ENCODE assay signal across 10 cellular contexts in genomic region chr13:30466841-30467252, GRCh38. TPM values are rescaled to one million over a fixed set of nuclear protein-coding genes. Genes with fewer than 3 reads are reported as not detected.
DNase-seq lines count a peak whose midpoint lies in the region; ATAC-seq and TF ChIP-seq lines count a peak whose summit lies in the region.
"Had no signal": no experiment of that assay in that cellular context is flagged by ENCODE, and none has a peak within 500 bp of the region (broad histone marks: within the 10 kb centered on the region; RNA-seq: fewer than 3 reads in every experiment).

No MANE protein-coding gene starts in this region.

- BruUV-seq in PC-3 (replicated peaks; lab: Mats Ljungman, UMichigan) = no TSS peak

- peaks cover 17% of the 10 kb centered on the region for H3K36me3 ChIP-seq in PC-3 (ENCODE audit: low read depth, low read length)

- CTCF ChIA-PET in PC-3 (lab: Charles Lee) = no interaction called here

- H3K4me2 ChIP-seq in PC-3 (ENCODE audit: low read length) = peak overlapping the region; percentile 91

- H3K9me2 ChIP-seq in PC-3 (replicated peaks; ENCODE audit: low read length) = no peaks in the 10 kb centered on the region

- peak overlapping the region; percentile 84 for H3K4me3 ChIP-seq in PC-3 (ENCODE audit: low read length)
- H3K4me3 ChIP-seq: vagina had no signal

- POLR2A ChIA-PET in PC-3 (lab: Charles Lee; ENCODE audit: unreplicated experiment) = no interaction called here

- intact Hi-C loops in PC-3 (cut with micrococcal nuclease) = loop anchor here (1.0 to 5.0 kb wide), 6 partner anchors 85 to 695 kb away; partner anchors contain the start of genes HSPH1 and USPL1
- intact Hi-C loops in head of caudate nucleus (cut with DNase I) = loop anchor here (10.0 kb wide), 4 partner anchors 152 to 338 kb away; no protein-coding TSS in a partner anchor

- H3K27me3 ChIP-seq in PC-3 (ENCODE audit: low read length) = no peaks in the 10 kb centered on the region
- H3K27me3 ChIP-seq: vagina had no signal

- peaks cover 13% of the 10 kb centered on the region; the same call in 1 of the 2 replicates for H4K20me1 ChIP-seq in PC-3 (ENCODE audit: low read length)

- no peaks in the 10 kb centered on the region for H3K9me3 Mint-ChIP-seq in endothelial cell (ENCODE audit: unreplicated experiment)

- DNase-seq in AML-193 (lab: John Stamatoyannopoulos, UW) (peak; percentile 92 to 95), HCEC 1CT (peak; percentile 5), PC-3 (peak; percentile 5), endothelial cell (ENCODE audit: low spot score) (no peak), head of caudate nucleus (no peak), T-helper 17 cell (no peak)
- DNase-seq in stimulated activated CD4-positive, alpha-beta T cell treated with anti-CD3 and anti-CD28 coated beads, Interleukin-4, amount 100 ng/mL, for 24 hours = no peak

- H3K4me1 Mint-ChIP-seq in endothelial cell (ENCODE audit: unreplicated experiment) (peaks cover 22% of the 10 kb centered on the region), T-helper 17 cell (peaks cover 22% of the 10 kb centered on the region)

- H3K36me3 Mint-ChIP-seq in endothelial cell (ENCODE audit: low read depth, unreplicated experiment) (peaks cover 5% of the 10 kb centered on the region), T-helper 17 cell (ENCODE audit: low read depth) (peaks cover 4% of the 10 kb centered on the region)

- peaks cover 24% of the 10 kb centered on the region for H3K4me1 ChIP-seq in PC-3 (ENCODE audit: insufficient read depth, low read length)

- H2AFZ ChIP-seq in PC-3 (ENCODE audit: low read length) = peak overlapping the region; percentile 84
- H2AFZ ChIP-seq: parathyroid adenoma had no signal

- no peak for TF ChIP-seq CTCF in PC-3 (conservative IDR thresholded peaks at IDR 0.05; ENCODE audit: low read depth, low read length)
- TF ChIP-seq CTCF in endothelial cell (IDR thresholded peaks at IDR 0.05; ENCODE audit: unreplicated experiment) = no peak

- ATAC-seq in PC-3 (no peak), T-helper 17 cell (no peak), HG02981 (IDR thresholded peaks at IDR 0.05; ENCODE audit: unreplicated experiment) (no peak)

- H3K27me3 Mint-ChIP-seq in endothelial cell (ENCODE audit: unreplicated experiment) = peaks cover 17% of the 10 kb centered on the region
- no peaks in the 10 kb centered on the region for H3K27me3 Mint-ChIP-seq in T-helper 17 cell

- H3K9me3 ChIP-seq in PC-3 (ENCODE audit: low read length) = no peaks in the 10 kb centered on the region
- H3K9me3 ChIP-seq in T-helper 17 cell (ENCODE audit: control insufficient read depth, low read length, poor library complexity, severe bottlenecking) = no peaks in the 10 kb centered on the region
- H3K9me3 ChIP-seq: vagina had no signal

- 0 out of 2 replicates have a peak overlapping the region, but pooled peaks have one; percentile 44 for H3K27ac ChIP-seq in PC-3 (ENCODE audit: low read length)
- H3K27ac ChIP-seq: parathyroid adenoma had no signal

- H3K79me2 ChIP-seq in PC-3 (ENCODE audit: low read length) = peaks cover 30% of the 10 kb centered on the region
- H3K79me2 ChIP-seq: parathyroid adenoma had no signal

- peaks cover 4% of the 10 kb centered on the region for H3F3A ChIP-seq in PC-3 (ENCODE audit: low read length, unreplicated experiment)

- H3K27ac Mint-ChIP-seq in endothelial cell (ENCODE audit: unreplicated experiment) = peak overlapping the region; percentile 41
- no peak overlapping the region for H3K27ac Mint-ChIP-seq in T-helper 17 cell

- H3K4me3 Mint-ChIP-seq in endothelial cell (ENCODE audit: unreplicated experiment) (peak overlapping the region; percentile 98), T-helper 17 cell (no peak overlapping the region)

- H3K9ac ChIP-seq in PC-3 (ENCODE audit: low read length) = peak overlapping the region; percentile 77
- H3K9ac ChIP-seq: parathyroid adenoma had no signal

RNA-seq across cellular contexts. Expression of gene HMGB1, which starts 1.1 kb away (rescaled TPM):
- total RNA-seq in PC-3 (2014; rRNA removed) (497 and 567 TPM in 2 replicates), endothelial cell (ENCODE audit: unreplicated experiment) (230 TPM), T-helper 17 cell (100 to 1,000 TPM; 285 to 308 TPM)

RNA-seq across cellular contexts. Expression of gene UBE2L5, which starts 44.6 kb away (rescaled TPM):
- total RNA-seq in PC-3 (2014; rRNA removed) = not detected in 2 replicates
- not detected for total RNA-seq in endothelial cell (ENCODE audit: unreplicated experiment)
- not detected for total RNA-seq in T-helper 17 cell
- total RNA-seq: vagina had no signal

Comparison
In these comparisons a context has a peak if more than half of its experiments do, and no peak if none do; other contexts are left out.
1. DNase-seq: peak in AML-193 (2 of 2), HCEC 1CT (single experiment) and PC-3 (single experiment); none in endothelial cell (single experiment), head of caudate nucleus (0 of 42), stimulated activated CD4-positive, alpha-beta T cell treated with anti-CD3 and anti-CD28 coated beads, Interleukin-4, amount 100 ng/mL, for 24 hours (single experiment) and T-helper 17 cell (0 of 3).